11 cellular contexts compared by ENCODE assay signal in genomic region chr15:40091861-40092415, GRCh38. TPM values are rescaled to one million over a fixed set of nuclear protein-coding genes. Genes with fewer than 3 reads are reported as not detected.
A peak's percentile ranks its signal among the peaks of the same experiment; 100 is the strongest.
DNase-seq lines count a peak whose midpoint lies in the region; ATAC-seq and TF ChIP-seq lines count a peak whose summit lies in the region.
"Had no signal": no experiment of that assay in that cellular context is flagged by ENCODE, and none has a peak within 500 bp of the region (broad histone marks: within the 10 kb centered on the region; RNA-seq: fewer than 3 reads in every experiment).

No MANE protein-coding gene starts in this region.

- peaks cover 70% of the 10 kb centered on the region for H3K36me3 Mint-ChIP-seq in Caco-2 (ENCODE audit: insufficient read depth, unreplicated experiment)

- ATAC-seq in HG03354 (IDR thresholded peaks at IDR 0.05; ENCODE audit: poor library complexity, severe bottlenecking, unreplicated experiment) = no peak
- no peak for ATAC-seq in GM18867 (IDR thresholded peaks at IDR 0.05; ENCODE audit: unreplicated experiment)

- no peaks in the 10 kb centered on the region for H3K27me3 Mint-ChIP-seq in Caco-2 (ENCODE audit: insufficient read depth, unreplicated experiment)

- H3K9me3 ChIP-seq in Caco-2 (no peaks in the 10 kb centered on the region), esophagus squamous epithelium (no peaks in the 10 kb centered on the region), neural cell (ENCODE audit: low read length) (no peaks in the 10 kb centered on the region)
- H3K9me3 ChIP-seq: BE2C had no signal

- CTCF ChIA-PET in Caco-2 (lab: Charles Lee) = interaction anchor here (2.4 kb wide), 1 partner anchor 15 kb away, joined by 7 read pairs; no protein-coding TSS in a partner anchor

- peak overlapping the region; percentile 21 for H3K9ac ChIP-seq in neural cell (ENCODE audit: low read length)

- no peak for TF ChIP-seq POLR2A in esophagus squamous epithelium (IDR thresholded peaks at IDR 0.05)

- H3K36me3 ChIP-seq in Caco-2 (ENCODE audit: control insufficient read depth, insufficient read depth, low read length) = peaks cover 7% of the 10 kb centered on the region
- H3K36me3 ChIP-seq in esophagus squamous epithelium = peaks cover 0 to 14% (median 0%) of the 10 kb centered on the region in 3 donors
- H3K36me3 ChIP-seq in neural cell (ENCODE audit: insufficient read depth, low read length) = no peaks in the 10 kb centered on the region
- H3K36me3 ChIP-seq: BE2C had no signal

- H3K4me1 ChIP-seq in Caco-2 (peaks cover 84% of the 10 kb centered on the region), esophagus squamous epithelium (peaks cover 31 to 98% (median 40%) of the 10 kb centered on the region in 3 donors)

- no peaks in the 10 kb centered on the region for H3K9me2 ChIP-seq in neural cell (ENCODE audit: insufficient read depth, low read length)

- H3K4me1 Mint-ChIP-seq in Caco-2 (ENCODE audit: low read depth, unreplicated experiment) = peaks cover 51% of the 10 kb centered on the region

- no peak for TF ChIP-seq CTCF in Caco-2 (IDR thresholded peaks at IDR 0.05; ENCODE audit: insufficient read depth in 1 of 2, low read depth in 1 of 2, low read length in 1 of 2, severe bottlenecking in 1 of 2, unreplicated experiment in 1 of 2)
- TF ChIP-seq CTCF in esophagus squamous epithelium (IDR thresholded peaks at IDR 0.05) = no peak
- TF ChIP-seq CTCF in neural cell (IDR thresholded peaks at IDR 0.05; ENCODE audit: poor library complexity, severe bottlenecking) = no peak

- H3K27ac Mint-ChIP-seq in Caco-2 (ENCODE audit: unreplicated experiment) = peak overlapping the region; percentile 86

- H3K27ac ChIP-seq in esophagus squamous epithelium = peak overlapping the region in 3 of 4 donors; percentile 61 to 84 (median 81)
- H3K27ac ChIP-seq in neural cell (ENCODE audit: low read length) = no peak overlapping the region

- POLR2A ChIA-PET in Caco-2 (lab: Charles Lee) = interaction anchor here (0.7 kb wide), 1 partner anchor 103 kb away, joined by 19 read pairs; no protein-coding TSS in a partner anchor

- no peak for TF ChIP-seq EP300 in neural cell (conservative IDR thresholded peaks at IDR 0.05; ENCODE audit: poor library complexity, severe bottlenecking)

- intact Hi-C loops in Caco-2 (cut with micrococcal nuclease; ENCODE audit: unreplicated experiment) (no loop called here), esophagus squamous epithelium (cut with DNase I) (no loop called here)

- no peak for TF ChIP-seq RAD21 in neural cell (conservative IDR thresholded peaks at IDR 0.05)

- H3K4me3 Mint-ChIP-seq in Caco-2 (ENCODE audit: unreplicated experiment) = no peak overlapping the region

- H3K4me3 ChIP-seq in Caco-2 (ENCODE audit: low read depth, low read length) = no peak overlapping the region
- H3K4me3 ChIP-seq in esophagus squamous epithelium = no peak overlapping the region
- H3K4me3 ChIP-seq in neural cell (ENCODE audit: low read length) = no peak overlapping the region

- no peaks in the 10 kb centered on the region for H3K79me2 ChIP-seq in neural cell (replicated peaks; ENCODE audit: insufficient read depth, low read length)

- H3K27me3 ChIP-seq in Caco-2 (replicated peaks; ENCODE audit: control insufficient read depth, insufficient read depth, low read length) (no peaks in the 10 kb centered on the region), esophagus squamous epithelium (peaks cover 0 to 55% (median 0%) of the 10 kb centered on the region in 4 donors), neural cell (ENCODE audit: insufficient read depth, low read depth, low read length) (no peaks in the 10 kb centered on the region)
- H3K27me3 ChIP-seq: BE2C had no signal

- DNase-seq in Caco-2 (no peak), NCI-H82 treated with DMSO at 0.1 percent for 48 hours (lab: John Stamatoyannopoulos, UW; ENCODE audit: unreplicated experiment) (peak; percentile 85), esophagus squamous epithelium (lab: John Stamatoyannopoulos, UW) (no peak), RPMI8226 (no peak), NCI-H2107 treated with DMSO at 0.1 percent for 48 hours (lab: John Stamatoyannopoulos, UW; ENCODE audit: unreplicated experiment) (no peak)
- DNase-seq: activated CD4-positive, alpha-beta T cell treated with anti-CD3 and anti-CD28 coated beads for 48 hours; BE2C; stimulated activated CD4-positive, alpha-beta T cell treated with anti-CD3 and anti-CD28 coated beads, Interleukin-15, amount 100 ng/mL, for 24 hours had no signal

- H3F3A ChIP-seq in neural cell (ENCODE audit: insufficient read depth, low read length, poor library complexity, severe bottlenecking) = no peaks in the 10 kb centered on the region

- BruUV-seq in Caco-2 (replicated peaks; lab: Mats Ljungman, UMichigan) = no TSS peak

- WGBS in esophagus squamous epithelium, 2 donors = 23 to 31% methylated on average over 7 of the region's 7 CpGs

- H3K9me3 Mint-ChIP-seq in Caco-2 (ENCODE audit: unreplicated experiment) = no peaks in the 10 kb centered on the region

- no peak overlapping the region for H3K4me2 ChIP-seq in neural cell (ENCODE audit: low read length)

- H4K20me1 ChIP-seq in neural cell (ENCODE audit: insufficient read depth) = no peaks in the 10 kb centered on the region

- peak overlapping the region; percentile 40 for H2AFZ ChIP-seq in neural cell (ENCODE audit: low read depth, low read length)

TF ChIP-seq in neural cell, 6 proteins besides CTCF, POLR2A, EP300 and RAD21:
- no peak for TF ChIP-seq SMC3 (conservative IDR thresholded peaks at IDR 0.05; ENCODE audit: poor library complexity)
- TF ChIP-seq EZH2 (IDR thresholded peaks at IDR 0.05; ENCODE audit: borderline replicate concordance, insufficient read depth, low read length, poor library complexity, severe bottlenecking) = no peak
- TF ChIP-seq TAF1 (IDR thresholded peaks at IDR 0.05; ENCODE audit: low read depth) = no peak
- no peak for TF ChIP-seq POLR2AphosphoS5 (IDR thresholded peaks at IDR 0.05)
- TF ChIP-seq REST (IDR thresholded peaks at IDR 0.05; ENCODE audit: borderline replicate concordance) = no peak
- TF ChIP-seq MXI1 (conservative IDR thresholded peaks at IDR 0.05; ENCODE audit: poor library complexity, severe bottlenecking) = no peak

RNA-seq across cellular contexts. Expression of gene BMF, which starts 16.7 kb away (rescaled TPM):
- total RNA-seq in Caco-2 (2022) (78.2 and 81.5 TPM in 2 replicates), esophagus squamous epithelium (1 to 10 TPM in 2 of 4 donors, under 1 TPM in 2; 0.31 to 4.4 (median 1.4) TPM)
- 5.7 and 5.8 TPM in 2 replicates for polyA plus RNA-seq in neural cell
- polyA minus RNA-seq in neural cell = 8.0 and 10.5 TPM in 2 replicates

RNA-seq across cellular contexts. Expression of gene SRP14, which starts 53.0 kb away (rescaled TPM):
- total RNA-seq in Caco-2 (2022) = 220 and 223 TPM in 2 replicates
- 100 to 1,000 TPM; 177 to 369 (median 237) TPM for total RNA-seq in esophagus squamous epithelium
- 385 and 490 TPM in 2 replicates for polyA plus RNA-seq in neural cell
- 186 and 212 TPM in 2 replicates for polyA minus RNA-seq in neural cell

Comparison
In these comparisons a context has a peak if more than half of its experiments do, and no peak if none do; other contexts are left out.
1. RNA of gene BMF, which starts 16.7 kb away (total RNA-seq): 78.2 to 81.5 TPM in Caco-2; 0.31 to 4.4 TPM in esophagus squamous epithelium; every median in the first group is over 10 times any median in the second.